In the genomic region with DNA sequence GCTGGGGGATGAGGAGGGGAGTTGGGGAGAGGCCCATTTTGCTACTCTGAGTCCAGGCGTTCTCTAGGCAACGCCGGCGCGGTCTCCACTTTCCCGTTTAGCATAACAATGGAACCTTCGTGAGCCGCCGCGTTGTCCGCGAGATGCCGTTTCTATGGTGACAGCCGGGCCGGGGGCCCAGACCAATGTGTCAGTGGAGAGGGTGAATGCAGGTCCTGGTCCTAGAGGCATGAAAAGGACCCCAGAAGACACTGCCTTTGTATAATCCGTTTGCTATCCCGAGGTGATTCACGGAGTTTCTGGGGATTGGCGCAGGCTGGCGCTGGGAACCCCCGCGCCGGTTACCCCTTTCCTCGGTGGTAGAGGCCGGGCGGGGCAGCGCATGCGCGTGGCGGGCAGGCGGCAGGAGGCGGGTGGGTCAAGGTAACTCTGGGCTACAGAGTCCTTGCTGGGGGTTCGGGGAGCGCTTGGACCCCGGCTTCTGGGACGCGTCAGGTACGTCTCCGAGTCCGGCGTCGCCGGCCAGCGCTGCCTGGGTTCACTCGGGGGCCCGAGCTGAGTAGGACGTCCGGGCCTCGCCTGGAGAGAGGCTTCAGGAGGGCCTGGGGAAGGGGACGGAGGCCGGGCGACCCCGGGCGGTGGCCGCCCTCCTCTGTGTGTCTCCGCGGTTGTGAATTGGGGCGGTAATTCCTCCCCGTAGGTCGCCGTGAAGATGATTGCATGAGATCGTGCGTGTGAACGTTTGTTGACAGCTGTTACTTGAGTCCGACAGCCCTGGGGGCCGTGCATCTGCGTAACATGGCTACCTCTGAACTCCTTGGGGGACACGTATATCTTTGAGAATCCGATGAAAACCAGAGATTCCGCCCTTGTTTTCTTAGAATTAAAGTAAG, we compare ENCODE assay signal across 8 cellular contexts. TPM values are rescaled to one million over a fixed set of nuclear protein-coding genes. Genes with fewer than 3 reads are reported as not detected.
DNase-seq lines count a peak whose midpoint lies in the region; ATAC-seq, FAIRE-seq and TF ChIP-seq lines count a peak whose summit lies in the region.

A gene (plus strand): TSS at position 383 of the 893 bp plus-strand sequence. CDS start 11,417 bp downstream, outside the sequence.
A gene (minus strand): TSS at position 137 of the 893 bp plus-strand sequence. CDS start 6,224 bp downstream, outside the sequence.

- DNase-seq in Daoy (ENCODE audit: low read depth) (peak; percentile 88), H54 (ENCODE audit: insufficient read length, low spot score) (peak; percentile 79), fibroblast of the aortic adventitia (ENCODE audit: low read depth) (peak; percentile 86)
- DNase-seq in activated effector memory CD4-positive, alpha-beta T cell treated with anti-CD3 and anti-CD28 coated beads, Interleukin-2, amount 50 U/mL, for 16 hours, result peak; percentile 95
- peak; percentile 90 for DNase-seq in natural killer cell treated with Interleukin-12 subunit alpha and Interleukin-12 subunit beta and Interleukin-15 and Interleukin-18, amount 100 ng/mL, for 72 hours (ENCODE audit: low spot score)
- DNase-seq in stimulated activated naive CD4-positive, alpha-beta T cell (lab: John Stamatoyannopoulos, UW), result peak; percentile 68 to 89 (median 82)

- peak; percentile 72 for FAIRE-seq in H54 (lab: Jason Lieb, UNC)

- no peaks in the 10 kb centered on the region for H3K9me3 ChIP-seq in Loucy (ENCODE audit: insufficient read depth, low read depth, low read length)

- H3K27ac Mint-ChIP-seq in natural killer cell treated with Interleukin-12 subunit alpha and Interleukin-12 subunit beta and Interleukin-15 and Interleukin-18, amount 100 ng/mL, for 72 hours, result peak within 1 kb of the TSS; percentile 86 to 94

- H3K4me1 ChIP-seq in Loucy (ENCODE audit: insufficient read depth, low read length, poor library complexity, severe bottlenecking), result peaks cover 13% of the 10 kb centered on the region

- H3K4me2 ChIP-seq in Loucy (ENCODE audit: low read depth, low read length, poor library complexity, severe bottlenecking), result peak within 1 kb of the TSS; percentile 96

- H3F3A ChIP-seq in Loucy (ENCODE audit: low read depth), result no peaks in the 10 kb centered on the region

- no peaks in the 10 kb centered on the region for H3K9me3 Mint-ChIP-seq in natural killer cell treated with Interleukin-12 subunit alpha and Interleukin-12 subunit beta and Interleukin-15 and Interleukin-18, amount 100 ng/mL, for 72 hours

- H3K36me3 Mint-ChIP-seq in natural killer cell treated with Interleukin-12 subunit alpha and Interleukin-12 subunit beta and Interleukin-15 and Interleukin-18, amount 100 ng/mL, for 72 hours, result no peaks in the 10 kb centered on the region

- peak; percentile 94 to 96 for ATAC-seq in natural killer cell treated with Interleukin-12 subunit alpha and Interleukin-12 subunit beta and Interleukin-15 and Interleukin-18, amount 100 ng/mL, for 72 hours

- TF ChIP-seq CTCF in Loucy (conservative IDR thresholded peaks at IDR 0.05; ENCODE audit: low read length), result no peak
- no peak for TF ChIP-seq CTCF in fibroblast of the aortic adventitia (IDR thresholded peaks at IDR 0.05; ENCODE audit: insufficient read depth, low read length)

- peak within 1 kb of the TSS; percentile 97 for H2AFZ ChIP-seq in Loucy (ENCODE audit: low read length)

- no peak for TF ChIP-seq POLR2A in H54 (IDR thresholded peaks at IDR 0.05; ENCODE audit: low read depth, low read length)
- peak; percentile 65 for TF ChIP-seq POLR2A in Raji (IDR thresholded peaks at IDR 0.05; ENCODE audit: insufficient read depth, low read depth, low read length)

- peaks cover 0 to 12% of the 10 kb centered on the region in 2 donors for H3K4me1 Mint-ChIP-seq in natural killer cell treated with Interleukin-12 subunit alpha and Interleukin-12 subunit beta and Interleukin-15 and Interleukin-18, amount 100 ng/mL, for 72 hours (ENCODE audit: low read depth in 2 of 2)

- H3K9me2 ChIP-seq in Loucy (replicated peaks; ENCODE audit: low read depth, low read length), result no peaks in the 10 kb centered on the region

- H3K4me3 Mint-ChIP-seq in natural killer cell treated with Interleukin-12 subunit alpha and Interleukin-12 subunit beta and Interleukin-15 and Interleukin-18, amount 100 ng/mL, for 72 hours, result peak within 1 kb of the TSS; percentile 95

- H3K36me3 ChIP-seq in Loucy (ENCODE audit: insufficient read depth, low read length), result no peaks in the 10 kb centered on the region

- no peaks in the 10 kb centered on the region for H3K27me3 Mint-ChIP-seq in natural killer cell treated with Interleukin-12 subunit alpha and Interleukin-12 subunit beta and Interleukin-15 and Interleukin-18, amount 100 ng/mL, for 72 hours

- H3K79me2 ChIP-seq in Loucy (ENCODE audit: insufficient read depth, low read length), result peaks cover 6% of the 10 kb centered on the region; the same call in 1 of the 2 replicates

- H3K9ac ChIP-seq in Loucy (ENCODE audit: low read depth, low read length, poor library complexity, severe bottlenecking), result peak within 1 kb of the TSS; percentile 76

- H4K20me1 ChIP-seq in Loucy (ENCODE audit: insufficient read depth, low read length, poor library complexity, severe bottlenecking), result peaks cover 6% of the 10 kb centered on the region

- H3K4me3 ChIP-seq in Loucy (ENCODE audit: low read length, poor library complexity, severe bottlenecking) (peak within 1 kb of the TSS; percentile 89), fibroblast of the aortic adventitia (ENCODE audit: low read depth, low read length) (peak within 1 kb of the TSS; percentile 86)

- no peaks in the 10 kb centered on the region for H3K27me3 ChIP-seq in Loucy (ENCODE audit: insufficient read depth, low read length, poor library complexity, severe bottlenecking)

RNA-seq across cellular contexts. Expression of the first gene that starts in this region (rescaled TPM):
- 11.9 and 21.8 TPM in 2 replicates for total RNA-seq in Daoy (2014; rRNA removed; shearing (Covaris generic))
- 14.3 and 19.4 TPM in 2 replicates for total RNA-seq in fibroblast of the aortic adventitia (ENCODE audit: low replicate concordance)
- total RNA-seq in natural killer cell treated with Interleukin-12 subunit alpha and Interleukin-12 subunit beta and Interleukin-15 and Interleukin-18, amount 100 ng/mL, for 72 hours, result 10 to 100 TPM in 1 of 2 donors, 1 to 10 TPM in 1; 8.7 to 12.4 TPM

RNA-seq across cellular contexts. Expression of the second gene that starts in this region (rescaled TPM):
- 0.06 and 0.80 TPM in 2 replicates for total RNA-seq in Daoy (2014; rRNA removed; shearing (Covaris generic))
- total RNA-seq in fibroblast of the aortic adventitia (ENCODE audit: low replicate concordance), result 0.74 and 2.0 TPM in 2 replicates
- total RNA-seq in natural killer cell treated with Interleukin-12 subunit alpha and Interleukin-12 subunit beta and Interleukin-15 and Interleukin-18, amount 100 ng/mL, for 72 hours, result under 1 TPM in 1 of 2 donors, not detected in 1; 0.59 TPM

Comparison
In these comparisons a context has a peak if more than half of its experiments do, and no peak if none do; other contexts are left out.
1. Peak in every context shown above with its lines: DNase-seq, ATAC-seq and H3K4me3 ChIP-seq.